ENCODE assay signal across 19 cellular contexts in genomic region chr9:127934986-127935385, GRCh38. TPM values are rescaled to one million over a fixed set of nuclear protein-coding genes. Genes with fewer than 3 reads are reported as not detected.
DNase-seq lines count a peak whose midpoint lies in the region; ATAC-seq and TF ChIP-seq lines count a peak whose summit lies in the region.
"Had no signal": no experiment of that assay in that cellular context is flagged by ENCODE, and none has a peak within 500 bp of the region (broad histone marks: within the 10 kb centered on the region; RNA-seq: fewer than 3 reads in every experiment).

No MANE protein-coding gene starts in this region.

- H3K27ac ChIP-seq in DND-41 (ENCODE audit: low read length), result 0 out of 2 replicates have a peak overlapping the region, but pooled peaks have one; percentile 8
- H3K27ac ChIP-seq: body of pancreas, gastroesophageal sphincter, parathyroid adenoma, sigmoid colon had no signal

- H3K4me2 ChIP-seq in DND-41 (ENCODE audit: insufficient read depth, low read length), result peak overlapping the region; percentile 74

- no peaks in the 10 kb centered on the region for H3K27me3 ChIP-seq in DND-41 (ENCODE audit: insufficient read depth, low read length, poor library complexity)
- H3K27me3 ChIP-seq: body of pancreas had no signal

- H3K9ac ChIP-seq in DND-41 (ENCODE audit: low read depth, low read length), result 0 out of 2 replicates have a peak overlapping the region, but pooled peaks have one; percentile 15
- H3K9ac ChIP-seq: parathyroid adenoma had no signal

- peaks cover 37% of the 10 kb centered on the region for H3K4me1 ChIP-seq in DND-41 (ENCODE audit: insufficient read depth, low read length)

- TF ChIP-seq CTCF in DND-41 (IDR thresholded peaks at IDR 0.05; ENCODE audit: borderline replicate concordance, extremely low read depth, low read length, poor library complexity, severe bottlenecking) (no peak), neural crest cell (conservative IDR thresholded peaks at IDR 0.05) (no peak)

- no peak overlapping the region; a peak in 1 of 4 replicates for H3K4me3 ChIP-seq in DND-41 (ENCODE audit: low read depth in 1 of 2, low read length in 2 of 2)
- H3K4me3 ChIP-seq: body of pancreas, gastroesophageal sphincter, sigmoid colon had no signal

- no peaks in the 10 kb centered on the region for H3K27me3 Mint-ChIP-seq in activated T-cell treated with anti-CD3 and anti-CD28 coated beads, Interleukin-2, amount 50 U/mL, for 4 hours (ENCODE audit: low read depth)
- H3K27me3 Mint-ChIP-seq in activated T-helper 17 cell treated with anti-CD3 and anti-CD28 coated beads, Interleukin-2, amount 50 U/mL, for 72 hours, result no peaks in the 10 kb centered on the region
- H3K27me3 Mint-ChIP-seq in neural crest cell (ENCODE audit: low read depth), result peaks cover 23% of the 10 kb centered on the region

- no peak for ATAC-seq in activated T-cell treated with anti-CD3 and anti-CD28 coated beads, Interleukin-2, amount 50 U/mL, for 4 hours
- ATAC-seq in DND-41 (ENCODE audit: insufficient read depth, low read depth), result no peak
- ATAC-seq in activated T-helper 17 cell treated with anti-CD3 and anti-CD28 coated beads, Interleukin-2, amount 50 U/mL, for 72 hours (replicated peaks), result no peak
- no peak for ATAC-seq in GM19463 (IDR thresholded peaks at IDR 0.05; ENCODE audit: unreplicated experiment)
- ATAC-seq: body of pancreas, gastroesophageal sphincter, left ventricle myocardium superior had no signal

- H3K36me3 ChIP-seq in DND-41 (ENCODE audit: insufficient read depth, low read length), result peaks cover 26% of the 10 kb centered on the region

- no peak for DNase-seq in activated T-cell treated with anti-CD3 and anti-CD28 coated beads, Interleukin-2, amount 50 U/mL, for 4 hours
- no peak for DNase-seq in activated T-cell treated with anti-CD3 and anti-CD28 coated beads, Interleukin-2, amount 50 U/mL, for 1 hour
- DNase-seq in DND-41, result no peak
- DNase-seq in neural crest cell (ENCODE audit: low read depth, low spot score), result no peak
- no peak for DNase-seq in AG08396 (ENCODE audit: low spot score)
- DNase-seq in GF-D8 (lab: John Stamatoyannopoulos, UW), result no peak
- DNase-seq: activated CD8-positive, alpha-beta memory T cell treated with anti-CD3 and anti-CD28 coated beads for 24 hours; activated gamma-delta T cell treated with Interleukin-2 at 50 U/mL for 16 hours; body of pancreas; GDM1; left ventricle myocardium superior; NCI-H2081; NCI-H524; sigmoid colon; substantia nigra had no signal

- no peaks in the 10 kb centered on the region for H3K9me3 ChIP-seq in DND-41 (ENCODE audit: insufficient read depth, low read length, severe bottlenecking)
- H3K9me3 ChIP-seq: body of pancreas, gastroesophageal sphincter, sigmoid colon had no signal

- peaks cover 38% of the 10 kb centered on the region for H3K79me2 ChIP-seq in DND-41 (ENCODE audit: insufficient read depth, low read length)

- H2AFZ ChIP-seq in DND-41 (ENCODE audit: low read depth, low read length), result no peak overlapping the region
- H2AFZ ChIP-seq: parathyroid adenoma had no signal

- H3K4me3 Mint-ChIP-seq in activated T-cell treated with anti-CD3 and anti-CD28 coated beads, Interleukin-2, amount 50 U/mL, for 4 hours, result peak overlapping the region; percentile 24
- H3K4me3 Mint-ChIP-seq in activated T-helper 17 cell treated with anti-CD3 and anti-CD28 coated beads, Interleukin-2, amount 50 U/mL, for 72 hours, result peak overlapping the region; percentile 91
- H3K4me3 Mint-ChIP-seq in neural crest cell, result peak overlapping the region; percentile 99

- no peaks in the 10 kb centered on the region for H3K9me3 Mint-ChIP-seq in activated T-cell treated with anti-CD3 and anti-CD28 coated beads, Interleukin-2, amount 50 U/mL, for 4 hours
- H3K9me3 Mint-ChIP-seq in activated T-helper 17 cell treated with anti-CD3 and anti-CD28 coated beads, Interleukin-2, amount 50 U/mL, for 72 hours, result no peaks in the 10 kb centered on the region
- no peaks in the 10 kb centered on the region for H3K9me3 Mint-ChIP-seq in neural crest cell

- H4K20me1 ChIP-seq in DND-41 (ENCODE audit: insufficient read depth, low read length), result peaks cover 32% of the 10 kb centered on the region

- H3K36me3 Mint-ChIP-seq in activated T-cell treated with anti-CD3 and anti-CD28 coated beads, Interleukin-2, amount 50 U/mL, for 4 hours (ENCODE audit: insufficient read depth), result peaks cover 8% of the 10 kb centered on the region
- H3K36me3 Mint-ChIP-seq in activated T-helper 17 cell treated with anti-CD3 and anti-CD28 coated beads, Interleukin-2, amount 50 U/mL, for 72 hours (ENCODE audit: low read depth), result peaks cover 45% of the 10 kb centered on the region
- H3K36me3 Mint-ChIP-seq in neural crest cell (ENCODE audit: low read depth), result no peaks in the 10 kb centered on the region

- H3K27ac Mint-ChIP-seq in activated T-helper 17 cell treated with anti-CD3 and anti-CD28 coated beads, Interleukin-2, amount 50 U/mL, for 72 hours, result peak overlapping the region; percentile 92
- H3K27ac Mint-ChIP-seq in neural crest cell (ENCODE audit: unreplicated experiment), result no peak overlapping the region

- peaks cover 49% of the 10 kb centered on the region for H3K4me1 Mint-ChIP-seq in activated T-cell treated with anti-CD3 and anti-CD28 coated beads, Interleukin-2, amount 50 U/mL, for 4 hours (ENCODE audit: low read depth)
- peaks cover 38% of the 10 kb centered on the region for H3K4me1 Mint-ChIP-seq in activated T-helper 17 cell treated with anti-CD3 and anti-CD28 coated beads, Interleukin-2, amount 50 U/mL, for 72 hours
- peaks cover 51% of the 10 kb centered on the region for H3K4me1 Mint-ChIP-seq in neural crest cell

RNA-seq across cellular contexts. Expression of gene DPM2, which starts 2.7 kb away (rescaled TPM):
- 10 to 100 TPM; 89.6 to 91.5 (median 89.9) TPM for total RNA-seq in activated T-cell treated with anti-CD3 and anti-CD28 coated beads, Interleukin-2, amount 50 U/mL, for 4 hours
- total RNA-seq in activated T-helper 17 cell treated with anti-CD3 and anti-CD28 coated beads, Interleukin-2, amount 50 U/mL, for 72 hours, result 10 to 100 TPM; 29.4 to 54.5 TPM
- total RNA-seq in neural crest cell, result 52.2 and 59.1 TPM in 2 replicates

RNA-seq across cellular contexts. Expression of gene PIP5KL1, which starts 4.4 kb away (rescaled TPM):
- total RNA-seq in activated T-cell treated with anti-CD3 and anti-CD28 coated beads, Interleukin-2, amount 50 U/mL, for 4 hours, result 1 to 10 TPM; 2.3 to 3.5 (median 2.8) TPM
- 1 to 10 TPM; 2.6 to 3.7 TPM for total RNA-seq in activated T-helper 17 cell treated with anti-CD3 and anti-CD28 coated beads, Interleukin-2, amount 50 U/mL, for 72 hours
- total RNA-seq in neural crest cell, result 2.6 and 3.4 TPM in 2 replicates
- total RNA-seq: left ventricle myocardium superior had no signal

RNA-seq across cellular contexts. Expression of gene ST6GALNAC4, which starts 18.1 kb away (rescaled TPM):
- total RNA-seq in activated T-cell treated with anti-CD3 and anti-CD28 coated beads, Interleukin-2, amount 50 U/mL, for 4 hours, result 10 to 100 TPM; 22.0 to 25.7 (median 24.7) TPM
- 10 to 100 TPM; 19.6 to 19.8 TPM for total RNA-seq in activated T-helper 17 cell treated with anti-CD3 and anti-CD28 coated beads, Interleukin-2, amount 50 U/mL, for 72 hours
- total RNA-seq in neural crest cell, result 12.6 and 14.5 TPM in 2 replicates

RNA-seq across cellular contexts. Expression of gene ST6GALNAC6, which starts 35.6 kb away (rescaled TPM):
- total RNA-seq in activated T-cell treated with anti-CD3 and anti-CD28 coated beads, Interleukin-2, amount 50 U/mL, for 4 hours, result 10 to 100 TPM; 25.9 to 31.5 (median 31.0) TPM
- 100 to 1,000 TPM in 1 of 2 donors, 10 to 100 TPM in 1; 61.7 to 124 TPM for total RNA-seq in activated T-helper 17 cell treated with anti-CD3 and anti-CD28 coated beads, Interleukin-2, amount 50 U/mL, for 72 hours
- total RNA-seq in neural crest cell, result 25.4 and 27.4 TPM in 2 replicates

RNA-seq across cellular contexts. Expression of gene EEIG1, which starts 45.8 kb away (rescaled TPM):
- total RNA-seq in activated T-cell treated with anti-CD3 and anti-CD28 coated beads, Interleukin-2, amount 50 U/mL, for 4 hours, result 10 to 100 TPM; 75.5 to 87.3 (median 86.0) TPM
- 10 to 100 TPM; 29.6 to 37.8 TPM for total RNA-seq in activated T-helper 17 cell treated with anti-CD3 and anti-CD28 coated beads, Interleukin-2, amount 50 U/mL, for 72 hours
- total RNA-seq in neural crest cell, result 53.5 and 71.1 TPM in 2 replicates

Comparison
In these comparisons a context has a peak if more than half of its experiments do, and no peak if none do; other contexts are left out.
1. H3K4me3 Mint-ChIP-seq: peak in every context shown above with its lines; median percentile 99 in neural crest cell; 91 in activated T-helper 17 cell treated with anti-CD3 and anti-CD28 coated beads, Interleukin-2, amount 50 U/mL, for 72 hours; 24 in activated T-cell treated with anti-CD3 and anti-CD28 coated beads, Interleukin-2, amount 50 U/mL, for 4 hours.